8 cellular contexts compared by ENCODE assay signal in genomic region chr3:129121016-129121791, GRCh38. TPM values are rescaled to one million over a fixed set of nuclear protein-coding genes. Genes with fewer than 3 reads are reported as not detected.
DNase-seq lines count a peak whose midpoint lies in the region; ATAC-seq and TF ChIP-seq lines count a peak whose summit lies in the region.

No MANE protein-coding gene starts in this region.

- TF ChIP-seq CTCF in BE2C (IDR thresholded peaks at IDR 0.05; ENCODE audit: low read depth, low read length): no peak
- TF ChIP-seq CTCF in hepatocyte (IDR thresholded peaks at IDR 0.05; ENCODE audit: poor library complexity): no peak

- H3K4me2 ChIP-seq in hepatocyte: peak overlapping the region; percentile 90

- H3K36me3 ChIP-seq in BE2C: no peaks in the 10 kb centered on the region
- H3K36me3 ChIP-seq in NT2/D1 (ENCODE audit: insufficient read depth, insufficient read length, low read length): peaks cover 10% of the 10 kb centered on the region
- H3K36me3 ChIP-seq in adipocyte (ENCODE audit: control insufficient read depth, insufficient read depth, low read length, severe bottlenecking): peaks cover 9% of the 10 kb centered on the region
- H3K36me3 ChIP-seq in hepatocyte (replicated peaks; ENCODE audit: insufficient read depth, low read depth): no peaks in the 10 kb centered on the region

- DNase-seq in BE2C (no peak), NT2/D1 (ENCODE audit: low read depth, low spot score) (no peak), adipocyte (ENCODE audit: low read depth) (no peak), hepatocyte (ENCODE audit: low spot score) (peak; percentile 46), AG08395 (ENCODE audit: low spot score) (no peak)

- peaks cover 41% of the 10 kb centered on the region for H3K79me2 ChIP-seq in hepatocyte

- ATAC-seq in GM19467 (IDR thresholded peaks at IDR 0.05; ENCODE audit: unreplicated experiment) (peak; percentile 22), HG02981 (IDR thresholded peaks at IDR 0.05; ENCODE audit: unreplicated experiment) (no peak)

- peak overlapping the region; percentile 61 for H3K4me3 ChIP-seq in BE2C (ENCODE audit: low read depth, low read length)
- peak overlapping the region; percentile 79 for H3K4me3 ChIP-seq in NT2/D1 (ENCODE audit: insufficient read length, low read depth)
- H3K4me3 ChIP-seq in adipocyte (ENCODE audit: low read length): peak overlapping the region; percentile 88
- H3K4me3 ChIP-seq in hepatocyte: peak overlapping the region; percentile 63
- peak overlapping the region; percentile 58 to 84 (median 78) for H3K4me3 ChIP-seq in skin epidermis

- H2AFZ ChIP-seq in hepatocyte: peak overlapping the region; percentile 57

- H3K27ac ChIP-seq in hepatocyte: peak overlapping the region; percentile 87
- H3K27ac ChIP-seq in skin epidermis: peak overlapping the region; percentile 68 to 95 (median 89)

- 2% methylated on average over 22 of the region's 80 CpGs for WGBS in hepatocyte (ENCODE audit: low lambda C conversion rate, missing lambda C conversion rate)

- H4K20me1 ChIP-seq in hepatocyte (ENCODE audit: insufficient read depth, poor library complexity, severe bottlenecking): peaks cover 26% of the 10 kb centered on the region

- H3K9me3 ChIP-seq in BE2C (no peaks in the 10 kb centered on the region), NT2/D1 (ENCODE audit: insufficient read depth, low read length) (no peaks in the 10 kb centered on the region), adipocyte (ENCODE audit: control insufficient read depth, low read length) (no peaks in the 10 kb centered on the region), hepatocyte (ENCODE audit: low read depth) (no peaks in the 10 kb centered on the region)

- H3K4me1 ChIP-seq in BE2C (peaks cover 5% of the 10 kb centered on the region; the same call in 1 of the 2 replicates), NT2/D1 (ENCODE audit: insufficient read depth, insufficient read length) (peaks cover 23% of the 10 kb centered on the region), adipocyte (ENCODE audit: control insufficient read depth, insufficient read depth, low read length) (peaks cover 32% of the 10 kb centered on the region), hepatocyte (ENCODE audit: insufficient read depth) (peaks cover 40% of the 10 kb centered on the region)

- no peaks in the 10 kb centered on the region for H3K27me3 ChIP-seq in BE2C
- peaks cover 4% of the 10 kb centered on the region for H3K27me3 ChIP-seq in NT2/D1 (ENCODE audit: insufficient read depth, insufficient read length)
- H3K27me3 ChIP-seq in adipocyte (replicated peaks; ENCODE audit: control insufficient read depth, insufficient read depth, low read length): no peaks in the 10 kb centered on the region
- no peaks in the 10 kb centered on the region for H3K27me3 ChIP-seq in hepatocyte

- peak overlapping the region; percentile 85 for H3K9ac ChIP-seq in NT2/D1 (ENCODE audit: insufficient read length, low read depth)
- H3K9ac ChIP-seq in adipocyte (ENCODE audit: low read length): peak overlapping the region; percentile 92

- H3K9me2 ChIP-seq in hepatocyte (replicated peaks; ENCODE audit: insufficient read depth): no peaks in the 10 kb centered on the region

RNA-seq across cellular contexts. Expression of gene RAB43, which starts 0.4 kb away (rescaled TPM):
- 1.2 TPM for polyA plus RNA-seq in BE2C (2012; ENCODE audit: insufficient read depth, insufficient read length, low read depth)
- 22.2 and 23.5 TPM in 2 replicates for total RNA-seq in hepatocyte
- 23.2 and 27.1 TPM in 2 replicates for polyA plus RNA-seq in hepatocyte

RNA-seq across cellular contexts. Expression of gene ISY1, which starts 39.7 kb away (rescaled TPM):
- 95.0 TPM for polyA plus RNA-seq in BE2C (2012; ENCODE audit: insufficient read depth, insufficient read length, low read depth)
- 20.1 and 23.0 TPM in 2 replicates for total RNA-seq in hepatocyte
- 35.8 and 38.8 TPM in 2 replicates for polyA plus RNA-seq in hepatocyte
